In genomic region chr20:4794846-4795245, GRCh38 we compare ENCODE assay signal across 10 cellular contexts. TPM values are rescaled to one million over a fixed set of nuclear protein-coding genes. Genes with fewer than 3 reads are reported as not detected.
DNase-seq lines count a peak whose midpoint lies in the region; ATAC-seq and TF ChIP-seq lines count a peak whose summit lies in the region.
"Had no signal": no experiment of that assay in that cellular context is flagged by ENCODE, and none has a peak within 500 bp of the region (broad histone marks: within the 10 kb centered on the region; RNA-seq: fewer than 3 reads in every experiment).

No MANE protein-coding gene starts in this region.

- peaks cover 9% of the 10 kb centered on the region for H3K4me1 Mint-ChIP-seq in activated naive CD4-positive, alpha-beta T cell treated with anti-CD3 and anti-CD28 coated beads, Interleukin-2, amount 50 U/mL, for 24 hours

- H3K4me3 Mint-ChIP-seq in activated naive CD4-positive, alpha-beta T cell treated with anti-CD3 and anti-CD28 coated beads, Interleukin-2, amount 50 U/mL, for 24 hours = no peak overlapping the region

- H3K27me3 Mint-ChIP-seq in activated naive CD4-positive, alpha-beta T cell treated with anti-CD3 and anti-CD28 coated beads, Interleukin-2, amount 50 U/mL, for 24 hours = no peaks in the 10 kb centered on the region

- H2BK12ac ChIP-seq in trophoblast cell (ENCODE audit: low read length) = no peak overlapping the region

- peak overlapping the region in 3 of 4 donors; percentile 48 to 84 (median 77) for H3K27ac ChIP-seq in tibial nerve
- H3K27ac ChIP-seq in trophoblast cell (ENCODE audit: low read depth, low read length) = no peak overlapping the region

- H2AK5ac ChIP-seq in trophoblast cell (ENCODE audit: low read length) = no peak overlapping the region

- WGBS in tibial nerve, 2 donors = 68 to 88% methylated on average over 5 of the region's 5 CpGs
- no CpG with 5 or more reads among the region's 5 CpGs for WGBS in trophoblast cell (ENCODE audit: extremely low coverage, insufficient coverage, insufficient read length)

- H3K79me2 ChIP-seq in trophoblast cell (ENCODE audit: control insufficient read depth, insufficient read depth, low read length, poor library complexity) = no peaks in the 10 kb centered on the region

- TF ChIP-seq EP300 in tibial nerve (IDR thresholded peaks at IDR 0.05) = peak in 1 of 2 donors; percentile 33

- peak overlapping the region; percentile 74 for H3K27ac Mint-ChIP-seq in activated naive CD4-positive, alpha-beta T cell treated with anti-CD3 and anti-CD28 coated beads, Interleukin-2, amount 50 U/mL, for 24 hours

- H2BK5ac ChIP-seq in trophoblast cell (ENCODE audit: low read depth, low read length, poor library complexity) = no peak overlapping the region

- H3K36me3 ChIP-seq in tibial nerve (peaks cover 0 to 55% (median 0%) of the 10 kb centered on the region in 3 donors), trophoblast cell (ENCODE audit: control insufficient read depth in 1 of 2, insufficient read depth in 2 of 2, low read length in 2 of 2) (peaks cover 31 to 35% of the 10 kb centered on the region in 2 experiments)

- H3K4me1 ChIP-seq in tibial nerve (peaks cover 0 to 36% (median 0%) of the 10 kb centered on the region in 4 donors), trophoblast cell (ENCODE audit: control insufficient read depth in 1 of 2, insufficient read depth in 2 of 2, low read length in 2 of 2) (peaks cover 4 to 6% of the 10 kb centered on the region in 2 experiments)

- peaks cover 2% of the 10 kb centered on the region for H3K79me1 ChIP-seq in trophoblast cell (ENCODE audit: low read length)

- no peak for ATAC-seq in GM21737 (IDR thresholded peaks at IDR 0.05; ENCODE audit: unreplicated experiment)

- no peak for TF ChIP-seq CTCF in tibial nerve (IDR thresholded peaks at IDR 0.05)

- H3K4me2 ChIP-seq in trophoblast cell (ENCODE audit: low read length) = no peak overlapping the region

- H3K23ac ChIP-seq in trophoblast cell (ENCODE audit: low read length) = no peak overlapping the region

- H2AFZ ChIP-seq in trophoblast cell (ENCODE audit: insufficient read depth, low read length, poor library complexity) = no peak overlapping the region

- H3K27me3 ChIP-seq in tibial nerve = no peaks in the 10 kb centered on the region
- H3K27me3 ChIP-seq in trophoblast cell (ENCODE audit: insufficient read depth, low read length) = no peaks in the 10 kb centered on the region
- H3K27me3 ChIP-seq: spleen had no signal

- H4K12ac ChIP-seq in trophoblast cell (ENCODE audit: low read depth, low read length) = no peak overlapping the region

- H3K9me3 ChIP-seq in tibial nerve (peaks cover 0 to 12% (median 0%) of the 10 kb centered on the region in 4 donors), trophoblast cell (ENCODE audit: insufficient read depth, low read depth, low read length) (peaks cover 9% of the 10 kb centered on the region)

- peaks cover 19% of the 10 kb centered on the region for H3K36me3 Mint-ChIP-seq in activated naive CD4-positive, alpha-beta T cell treated with anti-CD3 and anti-CD28 coated beads, Interleukin-2, amount 50 U/mL, for 24 hours

- H2BK120ac ChIP-seq in trophoblast cell (ENCODE audit: insufficient read depth, low read length, poor library complexity) = no peak overlapping the region

- no peak overlapping the region for H3K4me3 ChIP-seq in tibial nerve
- H3K4me3 ChIP-seq in trophoblast cell (ENCODE audit: low read depth, low read length) = no peak overlapping the region
- H3K4me3 ChIP-seq: spleen had no signal

- H3K4ac ChIP-seq in trophoblast cell (ENCODE audit: low read depth, low read length) = no peak overlapping the region

- no peaks in the 10 kb centered on the region for H3K9me3 Mint-ChIP-seq in activated naive CD4-positive, alpha-beta T cell treated with anti-CD3 and anti-CD28 coated beads, Interleukin-2, amount 50 U/mL, for 24 hours

- H4K91ac ChIP-seq in trophoblast cell (ENCODE audit: low read depth, low read length) = no peak overlapping the region

- H3K9ac ChIP-seq in trophoblast cell (ENCODE audit: low read length) = no peak overlapping the region

- DNase-seq in activated naive CD4-positive, alpha-beta T cell (lab: John Stamatoyannopoulos, UW) = no peak
- DNase-seq in RPMI7951 (ENCODE audit: low read depth) (peak; percentile 32), fibroblast of gingiva (ENCODE audit: low read depth) (peak; percentile 31), tibial nerve (ENCODE audit: low spot score in 2 of 2) (peak in 1 of 2 donors; percentile 42), trophoblast cell (no peak), iPS-NIHi7 (ENCODE audit: extremely low spot score) (no peak)
- DNase-seq: NCI-H524 treated with DMSO at 0.1 percent for 48 hours, spleen had no signal

- TF ChIP-seq POLR2A in tibial nerve (IDR thresholded peaks at IDR 0.05) = no peak

- H4K8ac ChIP-seq in trophoblast cell (ENCODE audit: low read depth, low read length) = no peak overlapping the region

- no peak overlapping the region for H3K14ac ChIP-seq in trophoblast cell (ENCODE audit: low read length)

- no peak overlapping the region for H3K18ac ChIP-seq in trophoblast cell (ENCODE audit: low read length)

RNA-seq across cellular contexts. Expression of gene RASSF2, which starts 28.6 kb away (rescaled TPM):
- 0.12 and 0.49 TPM in 2 replicates for total RNA-seq in RPMI7951 (2014; rRNA removed; shearing (Covaris generic))
- 10 to 100 TPM; 28.2 to 48.8 (median 32.7) TPM for total RNA-seq in tibial nerve
- polyA plus RNA-seq in trophoblast cell (2013) = 11.1 and 11.2 TPM in 2 replicates

Comparison
In these comparisons a context has a peak if more than half of its experiments do, and no peak if none do; other contexts are left out.
1. DNase-seq: peak in RPMI7951 (single experiment) and fibroblast of gingiva (single experiment); none in activated naive CD4-positive, alpha-beta T cell (0 of 4), trophoblast cell (0 of 2) and iPS-NIHi7 (single experiment).
2. RNA of gene RASSF2, which starts 28.6 kb away (total RNA-seq): 28.2 to 48.8 TPM in tibial nerve; 0.12 to 0.49 TPM in RPMI7951; every median in the first group is over 10 times any median in the second.